Comparison of ENCODE assay signal across 1 cellular context in genomic region chr20:3172933-3173581, GRCh38.
TF ChIP-seq lines count a peak whose summit lies in the region.

Gene LZTS3 (minus strand): TSS chr20:3173549. CDS start chr20:3167163, 6,386 bp downstream.

TF ChIP-seq in HEK293, 187 proteins besides CTCF, POLR2A, EP300 and RAD21 (continued from another document and continues in another):
- TF ChIP-seq ZNF175 (tag by site-specific recombination; IDR thresholded peaks at IDR 0.05) (no peak), ZNF184 (tag by site-specific recombination; IDR thresholded peaks at IDR 0.05) (no peak), ZSCAN4 (tag by site-specific recombination; IDR thresholded peaks at IDR 0.05) (peak; percentile 26), ZNF488 (tag by site-specific recombination; IDR thresholded peaks at IDR 0.05) (no peak), PATZ1 (tag by site-specific recombination; IDR thresholded peaks at IDR 0.05) (peak; percentile 94), ZNF654 (tag by site-specific recombination; IDR thresholded peaks at IDR 0.05; ENCODE audit: low read depth) (no peak), ZNF837 (tag by site-specific recombination; IDR thresholded peaks at IDR 0.05) (no peak), ZNF830 (tag by site-specific recombination; IDR thresholded peaks at IDR 0.05; ENCODE audit: low read depth) (no peak), RBAK (tag by site-specific recombination; IDR thresholded peaks at IDR 0.05) (no peak), ZNF433 (tag by site-specific recombination; IDR thresholded peaks at IDR 0.05; ENCODE audit: low read depth) (no peak), ZNF558 (tag by site-specific recombination; IDR thresholded peaks at IDR 0.05) (no peak), ZNF324 (tag by site-specific recombination; IDR thresholded peaks at IDR 0.05) (peak; percentile 83), ZNF146 (tag by site-specific recombination; IDR thresholded peaks at IDR 0.05) (no peak), ZNF596 (tag by site-specific recombination; IDR thresholded peaks at IDR 0.05) (0 out of 2 replicates have a peak, but pooled peaks have one; percentile 9), ZNF121 (tag by site-specific recombination; IDR thresholded peaks at IDR 0.05) (peak; percentile 7; the same call in 1 of the 2 replicates), FEZF1 (tag by site-specific recombination; IDR thresholded peaks at IDR 0.05) (no peak), KLF8 (tag by site-specific recombination; IDR thresholded peaks at IDR 0.05) (peak; percentile 93; the same call in 1 of the 2 replicates), ZNF266 (tag by site-specific recombination; IDR thresholded peaks at IDR 0.05; ENCODE audit: low read depth) (no peak), AEBP2 (tag by site-specific recombination; IDR thresholded peaks at IDR 0.05; ENCODE audit: borderline replicate concordance) (no peak), MZF1 (tag by site-specific recombination; IDR thresholded peaks at IDR 0.05; ENCODE audit: borderline replicate concordance) (no peak), ZNF670 (tag by site-specific recombination; IDR thresholded peaks at IDR 0.05; ENCODE audit: low read depth) (no peak), ZNF18 (tag by site-specific recombination; IDR thresholded peaks at IDR 0.05) (no peak), INSM2 (tag by site-specific recombination; IDR thresholded peaks at IDR 0.05) (peak; percentile 88), ZNF26 (tag by site-specific recombination; IDR thresholded peaks at IDR 0.05) (no peak), ZSCAN30 (tag by site-specific recombination; IDR thresholded peaks at IDR 0.05) (peak; percentile 60), ZBTB6 (tag by site-specific recombination; IDR thresholded peaks at IDR 0.05) (no peak), ZFP69B (tag by site-specific recombination; IDR thresholded peaks at IDR 0.05) (peak; percentile 18), REPIN1 (tag by site-specific recombination; IDR thresholded peaks at IDR 0.05; ENCODE audit: low read depth) (peak; percentile 54; the same call in 1 of the 2 replicates), ZNF202 (tag by site-specific recombination; IDR thresholded peaks at IDR 0.05; ENCODE audit: borderline replicate concordance) (no peak), ZIC2 (tag by site-specific recombination; IDR thresholded peaks at IDR 0.05) (peak; percentile 97), ZNF518A (tag by site-specific recombination; conservative IDR thresholded peaks at IDR 0.05; ENCODE audit: low read depth) (no peak), ZNF473 (tag by site-specific recombination; IDR thresholded peaks at IDR 0.05) (no peak), ZFP3 (tag by site-specific recombination; IDR thresholded peaks at IDR 0.05; ENCODE audit: low read depth) (no peak), ZNF2 (tag by site-specific recombination; IDR thresholded peaks at IDR 0.05) (peak; percentile 58; the same call in 1 of the 2 replicates), TRIM28 (IDR thresholded peaks at IDR 0.05; ENCODE audit: borderline replicate concordance, low read length) (no peak), GLIS2 (tag by site-specific recombination; IDR thresholded peaks at IDR 0.05) (peak; percentile 99), ZNF658 (tag by site-specific recombination; IDR thresholded peaks at IDR 0.05) (no peak), ZNF362 (tag by site-specific recombination; IDR thresholded peaks at IDR 0.05) (no peak), ZNF423 (tag by site-specific recombination; IDR thresholded peaks at IDR 0.05) (peak; percentile 73), ZNF366 (tag by site-specific recombination; conservative IDR thresholded peaks at IDR 0.05) (no peak), ZNF776 (tag by site-specific recombination; IDR thresholded peaks at IDR 0.05; ENCODE audit: borderline replicate concordance) (no peak), ZNF701 (tag by site-specific recombination; IDR thresholded peaks at IDR 0.05) (no peak), ZNF514 (tag by site-specific recombination; IDR thresholded peaks at IDR 0.05) (no peak), ZNF580 (tag by site-specific recombination; IDR thresholded peaks at IDR 0.05) (no peak)
